In the genomic region with DNA sequence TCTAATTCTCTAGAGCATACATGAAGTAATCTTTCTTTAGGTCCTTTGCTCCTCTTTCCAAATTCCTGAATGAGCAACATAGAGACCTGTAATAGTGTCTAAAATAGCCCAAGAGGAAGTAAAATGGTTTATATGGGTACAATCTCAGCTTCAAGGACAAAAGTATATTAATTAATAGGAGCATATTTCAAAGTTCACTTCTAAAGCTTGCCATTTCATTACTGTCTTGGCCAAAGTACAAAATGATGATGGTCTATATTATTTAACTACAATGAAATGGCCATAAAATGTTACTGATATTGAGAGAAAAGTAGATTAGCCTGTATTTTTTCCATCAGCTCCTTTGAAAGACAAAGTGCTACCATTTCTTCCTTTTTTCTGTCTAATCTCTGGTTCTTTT, we compare ENCODE assay signal across 32 cellular contexts.
"Had no signal": no experiment of that assay in that cellular context is flagged by ENCODE, and none has a peak within 500 bp of the region (broad histone marks: within the 10 kb centered on the region; RNA-seq: fewer than 3 reads in every experiment).

No MANE protein-coding gene starts in this region.

- ATAC-seq: activated CD4-positive, alpha-beta T cell treated with anti-CD3 and anti-CD28 coated beads for 36 hours; activated CD4-positive, CD25-positive, alpha-beta regulatory T cell treated with anti-CD3 and anti-CD28 coated beads, Interleukin-2, amount 50 U/mL, for 24 hours; activated CD8-positive, alpha-beta memory T cell treated with anti-CD3 and anti-CD28 coated beads, Interleukin-2, amount 10 ng/mL, durations not matched to agents 7 days and 5 days; activated CD8-positive, alpha-beta T cell treated with anti-CD3 and anti-CD28 coated beads, Interleukin-2, amount 10 ng/mL, durations not matched to agents 7 days and 5 days; activated naive CD8-positive, alpha-beta T cell treated with anti-CD3 and anti-CD28 coated beads, Interleukin-2, amount 50 U/mL, for 24 hours; WTC11 had no signal

- H3K36me3 ChIP-seq: ascending aorta, cardiac muscle cell, WERI-Rb-1 had no signal

- H3K27ac ChIP-seq: ascending aorta, cardiac muscle cell, WERI-Rb-1 had no signal

- DNase-seq: activated CD4-positive, alpha-beta memory T cell treated with anti-CD3 and anti-CD28 coated beads, Interleukin-2, amount 10 ng/mL, durations not matched to agents 7 days and 5 days; activated CD4-positive, alpha-beta T cell treated with anti-CD3 and anti-CD28 coated beads for 1 hour; activated CD4-positive, alpha-beta T cell treated with anti-CD3 and anti-CD28 coated beads for 36 hours; activated CD4-positive, alpha-beta T cell treated with anti-CD3 and anti-CD28 coated beads for 48 hours; activated CD4-positive, alpha-beta T cell treated with anti-CD3 and anti-CD28 coated beads, Interleukin-2, amount 10 ng/mL, durations not matched to agents 7 days and 5 days; activated CD4-positive, alpha-beta T cell treated with anti-CD3 and anti-CD28 coated beads, Interleukin-2, amount 50 U/mL, for 48 hours; activated CD4-positive, CD25-positive, alpha-beta regulatory T cell; activated CD8-positive, alpha-beta memory T cell treated with anti-CD3 and anti-CD28 coated beads for 24 hours; activated CD8-positive, alpha-beta memory T cell treated with anti-CD3 and anti-CD28 coated beads, Interleukin-2, amount 10 ng/mL, durations not matched to agents 7 days and 5 days; activated CD8-positive, alpha-beta memory T cell treated with anti-CD3 and anti-CD28 coated beads, Interleukin-2, amount 50 U/mL, for 48 hours; activated CD8-positive, alpha-beta T cell treated with anti-CD3 and anti-CD28 coated beads, Interleukin-2, amount 10 ng/mL, durations not matched to agents 7 days and 5 days; activated effector memory CD4-positive, alpha-beta T cell treated with Interleukin-2 at 50 U/mL for 16 hours; activated gamma-delta T cell; activated naive CD4-positive, alpha-beta T cell treated with anti-CD3 and anti-CD28 coated beads, Interleukin-2, amount 10 ng/mL, durations not matched to agents 7 days and 5 days; activated naive CD4-positive, alpha-beta T cell treated with Interleukin-2 at 50 U/mL for 16 hours; activated naive CD8-positive, alpha-beta T cell treated with anti-CD3 and anti-CD28 coated beads, Interleukin-2, amount 10 ng/mL, durations not matched to agents 7 days and 5 days; activated naive CD8-positive, alpha-beta T cell treated with anti-CD3 and anti-CD28 coated beads, Interleukin-2, amount 50 U/mL, for 24 hours; activated T-cell treated with anti-CD3 and anti-CD28 coated beads, Interleukin-2, amount 50 U/mL, for 24 hours; activated T-cell treated with anti-CD3 and anti-CD28 coated beads, Interleukin-2, amount 50 U/mL, for 48 hours; amygdala; anterior cingulate cortex; caudate nucleus; cerebellar nuclear complex; T-helper 1 cell; T-helper 2 cell; T-helper 9 cell; WERI-Rb-1 had no signal

- H3K4me1 ChIP-seq: ascending aorta had no signal

- H3K27me3 ChIP-seq: ascending aorta, cardiac muscle cell had no signal

- FAIRE-seq: bronchial epithelial cell had no signal

- H3K4me3 ChIP-seq: ascending aorta, cardiac muscle cell had no signal

- H3K9me3 ChIP-seq: ascending aorta had no signal
